In the genomic region with DNA sequence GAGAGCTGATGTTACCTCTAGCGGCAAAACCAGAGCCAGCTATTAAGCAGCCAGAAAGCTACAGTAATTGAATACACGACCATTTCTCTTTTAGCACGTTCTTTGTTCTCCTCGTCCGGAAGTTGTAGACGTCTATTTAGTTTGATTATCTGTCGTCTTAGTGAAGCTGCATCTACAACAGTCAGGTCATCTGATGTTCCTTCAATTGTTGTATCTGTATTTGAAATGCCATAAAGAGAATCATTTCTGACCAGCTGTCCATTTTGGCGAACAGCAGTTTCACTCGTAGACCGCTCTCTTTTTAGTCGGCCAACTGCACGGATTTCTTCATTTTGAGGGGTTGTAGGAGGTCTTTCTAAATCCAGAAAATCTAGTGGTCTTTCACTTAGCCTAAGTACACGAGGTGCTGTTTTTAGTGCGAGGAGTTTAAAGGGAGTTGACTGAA, we compare ENCODE assay signal across 1 cellular context.
TF ChIP-seq lines count a peak whose summit lies in the region.

No MANE protein-coding gene starts in this region.

TF ChIP-seq in GM23338, 12 proteins besides CTCF, POLR2A, EP300 and RAD21:
- TF ChIP-seq EZH2phosphoT487 (IDR thresholded peaks at IDR 0.05; ENCODE audit: unreplicated experiment), result no peak
- TF ChIP-seq, protein P1, sequence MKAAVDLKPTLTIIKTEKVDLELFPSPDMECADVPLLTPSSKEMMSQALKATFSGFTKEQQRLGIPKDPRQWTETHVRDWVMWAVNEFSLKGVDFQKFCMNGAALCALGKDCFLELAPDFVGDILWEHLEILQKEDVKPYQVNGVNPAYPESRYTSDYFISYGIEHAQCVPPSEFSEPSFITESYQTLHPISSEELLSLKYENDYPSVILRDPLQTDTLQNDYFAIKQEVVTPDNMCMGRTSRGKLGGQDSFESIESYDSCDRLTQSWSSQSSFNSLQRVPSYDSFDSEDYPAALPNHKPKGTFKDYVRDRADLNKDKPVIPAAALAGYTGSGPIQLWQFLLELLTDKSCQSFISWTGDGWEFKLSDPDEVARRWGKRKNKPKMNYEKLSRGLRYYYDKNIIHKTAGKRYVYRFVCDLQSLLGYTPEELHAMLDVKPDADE (IDR thresholded peaks at IDR 0.05), result no peak
- no peak for TF ChIP-seq POLR2AphosphoS5 (IDR thresholded peaks at IDR 0.05; ENCODE audit: low read depth)
- TF ChIP-seq JUNB (IDR thresholded peaks at IDR 0.05; ENCODE audit: unreplicated experiment), result no peak
- no peak for TF ChIP-seq NANOG (IDR thresholded peaks at IDR 0.05; ENCODE audit: borderline replicate concordance)
- TF ChIP-seq, protein P2, sequence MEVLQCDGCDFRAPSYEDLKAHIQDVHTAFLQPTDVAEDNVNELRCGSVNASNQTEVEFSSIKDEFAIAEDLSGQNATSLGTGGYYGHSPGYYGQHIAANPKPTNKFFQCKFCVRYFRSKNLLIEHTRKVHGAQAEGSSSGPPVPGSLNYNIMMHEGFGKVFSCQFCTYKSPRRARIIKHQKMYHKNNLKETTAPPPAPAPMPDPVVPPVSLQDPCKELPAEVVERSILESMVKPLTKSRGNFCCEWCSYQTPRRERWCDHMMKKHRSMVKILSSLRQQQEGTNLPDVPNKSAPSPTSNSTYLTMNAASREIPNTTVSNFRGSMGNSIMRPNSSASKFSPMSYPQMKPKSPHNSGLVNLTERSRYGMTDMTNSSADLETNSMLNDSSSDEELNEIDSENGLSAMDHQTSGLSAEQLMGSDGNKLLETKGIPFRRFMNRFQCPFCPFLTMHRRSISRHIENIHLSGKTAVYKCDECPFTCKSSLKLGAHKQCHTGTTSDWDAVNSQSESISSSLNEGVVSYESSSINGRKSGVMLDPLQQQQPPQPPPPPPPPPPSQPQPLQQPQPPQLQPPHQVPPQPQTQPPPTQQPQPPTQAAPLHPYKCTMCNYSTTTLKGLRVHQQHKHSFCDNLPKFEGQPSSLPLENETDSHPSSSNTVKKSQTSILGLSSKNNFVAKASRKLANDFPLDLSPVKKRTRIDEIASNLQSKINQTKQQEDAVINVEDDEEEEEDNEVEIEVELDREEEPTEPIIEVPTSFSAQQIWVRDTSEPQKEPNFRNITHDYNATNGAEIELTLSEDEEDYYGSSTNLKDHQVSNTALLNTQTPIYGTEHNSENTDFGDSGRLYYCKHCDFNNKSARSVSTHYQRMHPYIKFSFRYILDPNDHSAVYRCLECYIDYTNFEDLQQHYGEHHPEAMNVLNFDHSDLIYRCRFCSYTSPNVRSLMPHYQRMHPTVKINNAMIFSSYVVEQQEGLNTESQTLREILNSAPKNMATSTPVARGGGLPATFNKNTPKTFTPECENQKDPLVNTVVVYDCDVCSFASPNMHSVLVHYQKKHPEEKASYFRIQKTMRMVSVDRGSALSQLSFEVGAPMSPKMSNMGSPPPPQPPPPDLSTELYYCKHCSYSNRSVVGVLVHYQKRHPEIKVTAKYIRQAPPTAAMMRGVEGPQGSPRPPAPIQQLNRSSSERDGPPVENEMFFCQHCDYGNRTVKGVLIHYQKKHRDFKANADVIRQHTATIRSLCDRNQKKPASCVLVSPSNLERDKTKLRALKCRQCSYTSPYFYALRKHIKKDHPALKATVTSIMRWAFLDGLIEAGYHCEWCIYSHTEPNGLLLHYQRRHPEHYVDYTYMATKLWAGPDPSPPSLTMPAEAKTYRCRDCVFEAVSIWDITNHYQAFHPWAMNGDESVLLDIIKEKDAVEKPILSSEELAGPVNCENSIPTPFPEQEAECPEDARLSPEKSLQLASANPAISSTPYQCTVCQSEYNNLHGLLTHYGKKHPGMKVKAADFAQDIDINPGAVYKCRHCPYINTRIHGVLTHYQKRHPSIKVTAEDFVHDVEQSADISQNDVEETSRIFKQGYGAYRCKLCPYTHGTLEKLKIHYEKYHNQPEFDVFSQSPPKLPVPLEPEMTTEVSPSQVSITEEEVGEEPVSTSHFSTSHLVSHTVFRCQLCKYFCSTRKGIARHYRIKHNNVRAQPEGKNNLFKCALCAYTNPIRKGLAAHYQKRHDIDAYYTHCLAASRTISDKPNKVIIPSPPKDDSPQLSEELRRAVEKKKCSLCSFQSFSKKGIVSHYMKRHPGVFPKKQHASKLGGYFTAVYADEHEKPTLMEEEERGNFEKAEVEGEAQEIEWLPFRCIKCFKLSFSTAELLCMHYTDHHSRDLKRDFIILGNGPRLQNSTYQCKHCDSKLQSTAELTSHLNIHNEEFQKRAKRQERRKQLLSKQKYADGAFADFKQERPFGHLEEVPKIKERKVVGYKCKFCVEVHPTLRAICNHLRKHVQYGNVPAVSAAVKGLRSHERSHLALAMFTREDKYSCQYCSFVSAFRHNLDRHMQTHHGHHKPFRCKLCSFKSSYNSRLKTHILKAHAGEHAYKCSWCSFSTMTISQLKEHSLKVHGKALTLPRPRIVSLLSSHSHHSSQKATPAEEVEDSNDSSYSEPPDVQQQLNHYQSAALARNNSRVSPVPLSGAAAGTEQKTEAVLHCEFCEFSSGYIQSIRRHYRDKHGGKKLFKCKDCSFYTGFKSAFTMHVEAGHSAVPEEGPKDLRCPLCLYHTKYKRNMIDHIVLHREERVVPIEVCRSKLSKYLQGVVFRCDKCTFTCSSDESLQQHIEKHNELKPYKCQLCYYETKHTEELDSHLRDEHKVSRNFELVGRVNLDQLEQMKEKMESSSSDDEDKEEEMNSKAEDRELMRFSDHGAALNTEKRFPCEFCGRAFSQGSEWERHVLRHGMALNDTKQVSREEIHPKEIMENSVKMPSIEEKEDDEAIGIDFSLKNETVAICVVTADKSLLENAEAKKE (CRISPR knock-in tag; IDR thresholded peaks at IDR 0.05), result no peak
- TF ChIP-seq EZH2 (IDR thresholded peaks at IDR 0.05; ENCODE audit: low read depth, unreplicated experiment), result no peak
- TF ChIP-seq, protein P3, sequence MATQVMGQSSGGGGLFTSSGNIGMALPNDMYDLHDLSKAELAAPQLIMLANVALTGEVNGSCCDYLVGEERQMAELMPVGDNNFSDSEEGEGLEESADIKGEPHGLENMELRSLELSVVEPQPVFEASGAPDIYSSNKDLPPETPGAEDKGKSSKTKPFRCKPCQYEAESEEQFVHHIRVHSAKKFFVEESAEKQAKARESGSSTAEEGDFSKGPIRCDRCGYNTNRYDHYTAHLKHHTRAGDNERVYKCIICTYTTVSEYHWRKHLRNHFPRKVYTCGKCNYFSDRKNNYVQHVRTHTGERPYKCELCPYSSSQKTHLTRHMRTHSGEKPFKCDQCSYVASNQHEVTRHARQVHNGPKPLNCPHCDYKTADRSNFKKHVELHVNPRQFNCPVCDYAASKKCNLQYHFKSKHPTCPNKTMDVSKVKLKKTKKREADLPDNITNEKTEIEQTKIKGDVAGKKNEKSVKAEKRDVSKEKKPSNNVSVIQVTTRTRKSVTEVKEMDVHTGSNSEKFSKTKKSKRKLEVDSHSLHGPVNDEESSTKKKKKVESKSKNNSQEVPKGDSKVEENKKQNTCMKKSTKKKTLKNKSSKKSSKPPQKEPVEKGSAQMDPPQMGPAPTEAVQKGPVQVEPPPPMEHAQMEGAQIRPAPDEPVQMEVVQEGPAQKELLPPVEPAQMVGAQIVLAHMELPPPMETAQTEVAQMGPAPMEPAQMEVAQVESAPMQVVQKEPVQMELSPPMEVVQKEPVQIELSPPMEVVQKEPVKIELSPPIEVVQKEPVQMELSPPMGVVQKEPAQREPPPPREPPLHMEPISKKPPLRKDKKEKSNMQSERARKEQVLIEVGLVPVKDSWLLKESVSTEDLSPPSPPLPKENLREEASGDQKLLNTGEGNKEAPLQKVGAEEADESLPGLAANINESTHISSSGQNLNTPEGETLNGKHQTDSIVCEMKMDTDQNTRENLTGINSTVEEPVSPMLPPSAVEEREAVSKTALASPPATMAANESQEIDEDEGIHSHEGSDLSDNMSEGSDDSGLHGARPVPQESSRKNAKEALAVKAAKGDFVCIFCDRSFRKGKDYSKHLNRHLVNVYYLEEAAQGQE (IDR thresholded peaks at IDR 0.05; ENCODE audit: unreplicated experiment), result no peak
- TF ChIP-seq ZNF331 (CRISPR knock-in tag; IDR thresholded peaks at IDR 0.05; ENCODE audit: low read depth), result no peak
- TF ChIP-seq ZNF114 (CRISPR knock-in tag; IDR thresholded peaks at IDR 0.05), result no peak
